Comparison of ENCODE assay signal across 7 cellular contexts in the genomic region with DNA sequence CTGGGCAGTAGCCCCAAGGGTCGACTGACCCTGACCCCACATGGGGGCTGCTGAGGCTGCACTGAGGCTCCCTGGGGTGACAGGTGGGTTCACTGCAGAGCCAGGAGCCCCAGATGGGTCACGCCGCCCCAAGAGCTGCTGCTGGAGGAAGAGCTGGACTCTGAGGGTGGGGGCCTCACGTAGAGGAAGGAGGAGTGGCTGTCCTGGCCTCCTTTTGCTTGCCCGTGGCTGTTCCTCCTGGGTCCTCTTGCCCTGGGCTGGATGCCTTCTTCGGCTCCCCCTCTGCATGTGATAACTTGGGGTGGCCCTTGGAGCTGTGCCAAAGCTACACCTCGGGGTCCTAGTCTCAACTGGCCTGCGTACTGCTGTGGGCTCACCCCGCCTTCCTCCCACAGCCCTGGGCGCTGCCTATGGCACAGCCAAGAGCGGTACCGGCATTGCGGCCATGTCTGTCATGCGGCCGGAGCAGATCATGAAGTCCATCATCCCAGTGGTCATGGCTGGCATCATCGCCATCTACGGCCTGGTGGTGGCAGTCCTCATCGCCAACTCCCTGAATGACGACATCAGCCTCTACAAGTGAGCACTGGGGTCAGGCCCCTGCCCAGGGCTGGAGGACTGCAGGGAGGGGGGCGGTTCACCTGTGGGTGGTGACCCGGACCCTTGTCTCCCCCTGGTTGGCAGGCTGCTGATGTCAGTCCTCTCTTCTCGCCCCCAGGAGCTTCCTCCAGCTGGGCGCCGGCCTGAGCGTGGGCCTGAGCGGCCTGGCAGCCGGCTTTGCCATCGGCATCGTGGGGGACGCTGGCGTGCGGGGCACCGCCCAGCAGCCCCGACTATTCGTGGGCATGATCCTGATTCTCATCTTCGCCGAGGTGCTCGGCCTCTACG. TPM values are rescaled to one million over a fixed set of nuclear protein-coding genes. Genes with fewer than 3 reads are reported as not detected.
DNase-seq lines count a peak whose midpoint lies in the region; ATAC-seq, FAIRE-seq and TF ChIP-seq lines count a peak whose summit lies in the region.

No MANE protein-coding gene starts in this region.

- intact Hi-C loops in body of pancreas (cut with DNase I), result no loop called here

- peaks cover 92% of the 10 kb centered on the region for H3K79me2 ChIP-seq in MM.1S (ENCODE audit: low read length)

- no peak for TF ChIP-seq POLR2A in body of pancreas (IDR thresholded peaks at IDR 0.05)

- H3K4me2 ChIP-seq in MM.1S (ENCODE audit: low read depth, low read length), result peak overlapping the region; percentile 55; the same call in 1 of the 2 replicates

- 73 to 88% methylated on average over 28 to 30 of the region's 39 CpGs for WGBS in body of pancreas, 2 donors

- H4K20me1 ChIP-seq in MM.1S (ENCODE audit: insufficient read depth, low read length), result peaks cover 15% of the 10 kb centered on the region; the same call in 1 of the 2 replicates

- H3K4me3 ChIP-seq in MM.1S (ENCODE audit: low read length), result no peak overlapping the region
- H3K4me3 ChIP-seq in body of pancreas, result no peak overlapping the region

- H3K9me3 ChIP-seq in MM.1S (replicated peaks; ENCODE audit: insufficient read depth, low read length) (no peaks in the 10 kb centered on the region), body of pancreas (no peaks in the 10 kb centered on the region)

- H3K27ac ChIP-seq in MM.1S (ENCODE audit: low read length) (no peak overlapping the region), body of pancreas (peak overlapping the region in 3 of 4 donors; percentile 53 to 97 (median 66)), temporal lobe (ENCODE audit: low read depth, low read length) (peak overlapping the region; percentile 44)

- no peaks in the 10 kb centered on the region for H3K27me3 ChIP-seq in MM.1S (replicated peaks; ENCODE audit: insufficient read depth, low read length)
- H3K27me3 ChIP-seq in body of pancreas, result no peaks in the 10 kb centered on the region

- no peaks in the 10 kb centered on the region for H3K9me2 ChIP-seq in MM.1S (replicated peaks; ENCODE audit: insufficient read depth, low read length)

- DNase-seq in MM.1S (no peak), body of pancreas (peak in 2 of 4 donors; percentile 40 to 42), mesenteric fat pad (ENCODE audit: low spot score) (peak; percentile 87), RCC 7860 (ENCODE audit: low spot score) (no peak), NCI-H2227 treated with DMSO at 0.1 percent for 48 hours (lab: John Stamatoyannopoulos, UW) (no peak)

- H3K4me1 ChIP-seq in MM.1S (ENCODE audit: low read length), result peaks cover 4% of the 10 kb centered on the region; the same call in 1 of the 2 replicates
- H3K4me1 ChIP-seq in body of pancreas, result peaks cover 61% of the 10 kb centered on the region

- TF ChIP-seq CTCF in MM.1S (IDR thresholded peaks at IDR 0.05; ENCODE audit: low read length) (no peak), body of pancreas (IDR thresholded peaks at IDR 0.05) (no peak)

- H3K36me3 ChIP-seq in MM.1S (replicated peaks; ENCODE audit: insufficient read depth, low read length) (no peaks in the 10 kb centered on the region), body of pancreas (replicated peaks in 1 of 2; ENCODE audit: insufficient read depth in 1 of 2, low read depth in 2 of 2) (peaks cover 0 to under 1% of the 10 kb centered on the region in 2 donors)

- H3K9ac ChIP-seq in MM.1S (ENCODE audit: low read length), result no peak overlapping the region

- ATAC-seq in body of pancreas (no peak), HG02840 (IDR thresholded peaks at IDR 0.05; ENCODE audit: low FRiP score, unreplicated experiment) (no peak)

- FAIRE-seq in RCC 7860 (lab: Jason Lieb, UNC), result no peak

- peaks cover 13% of the 10 kb centered on the region for H3F3A ChIP-seq in MM.1S (ENCODE audit: insufficient read depth, low read length)

- H2AFZ ChIP-seq in MM.1S (ENCODE audit: low read length), result no peak overlapping the region

RNA-seq across cellular contexts. Expression of a gene that starts 1.1 kb away (rescaled TPM):
- total RNA-seq in body of pancreas, result 10 to 100 TPM; 13.7 to 33.6 TPM
- 45.3 TPM for total RNA-seq in mesenteric fat pad
- total RNA-seq in temporal lobe, result 9.6 TPM

RNA-seq across cellular contexts. Expression of a gene that starts 5.3 kb away (rescaled TPM):
- total RNA-seq in body of pancreas (10 to 100 TPM; 33.5 to 38.9 TPM), mesenteric fat pad (203 TPM), temporal lobe (14.8 TPM)

RNA-seq across cellular contexts. Expression of a gene that starts 12.1 kb away (rescaled TPM):
- 1 to 10 TPM in 1 of 2 donors, under 1 TPM in 1; 0.52 to 1.3 TPM for total RNA-seq in body of pancreas
- total RNA-seq in mesenteric fat pad, result not detected
- not detected for total RNA-seq in temporal lobe

RNA-seq across cellular contexts. Expression of a gene that starts 18.8 kb away (rescaled TPM):
- total RNA-seq in body of pancreas (10 to 100 TPM; 20.5 to 28.0 TPM), mesenteric fat pad (43.0 TPM), temporal lobe (29.3 TPM)

RNA-seq across cellular contexts. Expression of a gene that starts 44.1 kb away (rescaled TPM):
- total RNA-seq in body of pancreas (10 to 100 TPM; 18.7 to 30.0 TPM), mesenteric fat pad (24.9 TPM), temporal lobe (22.1 TPM)
